8 cellular contexts compared by ENCODE assay signal in genomic region chr12:25384954-25385216, GRCh38.
DNase-seq lines count a peak whose midpoint lies in the region; ATAC-seq and TF ChIP-seq lines count a peak whose summit lies in the region.

No MANE protein-coding gene starts in this region.

- H3K23me2 ChIP-seq in H9 (ENCODE audit: insufficient read length, low read depth, low read length, poor library complexity, severe bottlenecking): peaks cover 17% of the 10 kb centered on the region

- no peaks in the 10 kb centered on the region; the same call in 1 of the 2 replicates for H3K27me3 ChIP-seq in H9 (ENCODE audit: insufficient read depth, low read length)
- H3K27me3 ChIP-seq in foreskin keratinocyte: no peaks in the 10 kb centered on the region
- H3K27me3 ChIP-seq in gastrocnemius medialis: no peaks in the 10 kb centered on the region

- H3K27me3 Mint-ChIP-seq in H9 (ENCODE audit: low read depth): peaks cover 29% of the 10 kb centered on the region
- no peaks in the 10 kb centered on the region for H3K27me3 Mint-ChIP-seq in T-helper 17 cell

- H3K4me2 ChIP-seq in H9 (ENCODE audit: insufficient read depth, insufficient read length, low read length): peak overlapping the region; percentile 85

- no peak overlapping the region for H2BK15ac ChIP-seq in H9 (ENCODE audit: low read depth, low read length)

- peak overlapping the region; percentile 91 for H4K5ac ChIP-seq in H9 (ENCODE audit: insufficient read length, low read depth, low read length)

- peak overlapping the region; percentile 99 for H3K14ac ChIP-seq in H9 (ENCODE audit: insufficient read depth, low read length)

- H2BK20ac ChIP-seq in H9 (ENCODE audit: low read depth, low read length, poor library complexity, severe bottlenecking): no peak overlapping the region

- H3K79me1 ChIP-seq in H9 (ENCODE audit: insufficient read depth, low read depth, low read length, poor library complexity, severe bottlenecking): no peaks in the 10 kb centered on the region

- ATAC-seq in T-helper 17 cell (no peak), foreskin keratinocyte (no peak), gastrocnemius medialis (no peak), HG03095 (IDR thresholded peaks at IDR 0.05; ENCODE audit: unreplicated experiment) (no peak), HG03025 (IDR thresholded peaks at IDR 0.05; ENCODE audit: low FRiP score, unreplicated experiment) (no peak)

- H3K4me3 Mint-ChIP-seq in H9 (peak overlapping the region; percentile 85 to 98), T-helper 17 cell (peak overlapping the region; percentile 96)

- H3K79me2 ChIP-seq in H9 (ENCODE audit: insufficient read depth, low read length): no peaks in the 10 kb centered on the region

- H3K18ac ChIP-seq in H9 (ENCODE audit: insufficient read length, low read depth, low read length): peak overlapping the region; percentile 100

- H3K9ac ChIP-seq in H9 (ENCODE audit: extremely low read depth, insufficient read length, low read length): peak overlapping the region; percentile 92

- no peak overlapping the region for H2AFZ ChIP-seq in H9 (ENCODE audit: low read length)

- H4K8ac ChIP-seq in H9 (replicated peaks; ENCODE audit: insufficient read length, low read depth, low read length): no peak overlapping the region

- no peaks in the 10 kb centered on the region; a peak in 2 of 7 replicates for H3K36me3 Mint-ChIP-seq in H9 (ENCODE audit: insufficient read depth in 1 of 3, low read depth in 3 of 3)
- H3K36me3 Mint-ChIP-seq in T-helper 17 cell (ENCODE audit: low read depth): no peaks in the 10 kb centered on the region

- peak overlapping the region; percentile 43 for H2BK12ac ChIP-seq in H9 (ENCODE audit: insufficient read length, low read depth, low read length)

- H3K9me3 Mint-ChIP-seq in H9: no peaks in the 10 kb centered on the region; a peak in 2 of 5 replicates

- no peaks in the 10 kb centered on the region for H3K9me3 ChIP-seq in H9 (ENCODE audit: control insufficient read depth, low read depth, low read length)
- no peaks in the 10 kb centered on the region for H3K9me3 ChIP-seq in T-helper 17 cell (ENCODE audit: control insufficient read depth, low read length, poor library complexity, severe bottlenecking)
- no peaks in the 10 kb centered on the region for H3K9me3 ChIP-seq in gastrocnemius medialis

- no peak overlapping the region for H3K27ac ChIP-seq in H9 (ENCODE audit: insufficient read length, low read depth, low read length)
- peak overlapping the region; percentile 94 for H3K27ac ChIP-seq in foreskin keratinocyte
- peak overlapping the region; percentile 91 to 98 (median 96) for H3K27ac ChIP-seq in gastrocnemius medialis

- TF ChIP-seq CTCF in H9 (conservative IDR thresholded peaks at IDR 0.05) (no peak), foreskin keratinocyte (conservative IDR thresholded peaks at IDR 0.05) (no peak), gastrocnemius medialis (IDR thresholded peaks at IDR 0.05 in 4 of 5, conservative IDR thresholded peaks at IDR 0.05 in 1 of 5) (no peak)

- no peak overlapping the region for H3T11ph ChIP-seq in H9 (ENCODE audit: low read length)

- TF ChIP-seq POLR2A in gastrocnemius medialis (IDR thresholded peaks at IDR 0.05): no peak

- H3K4me1 ChIP-seq in H9 (ENCODE audit: insufficient read depth, low read length) (peaks cover 4% of the 10 kb centered on the region; the same call in 1 of the 2 replicates), foreskin keratinocyte (no peaks in the 10 kb centered on the region), gastrocnemius medialis (peaks cover 0 to 6% of the 10 kb centered on the region in 2 donors)

- no peak overlapping the region for H3K56ac ChIP-seq in H9 (ENCODE audit: insufficient read length, low read depth, low read length)

- H2AK5ac ChIP-seq in H9 (ENCODE audit: insufficient read length, low read length): no peak overlapping the region

- no CpG with 5 or more reads among the region's 9 CpGs for WGBS in H9 (ENCODE audit: extremely low coverage, insufficient read length, low lambda C conversion rate)

- H3K36me3 ChIP-seq in gastrocnemius medialis: no peaks in the 10 kb centered on the region

- no peaks in the 10 kb centered on the region for H4K20me1 ChIP-seq in H9 (ENCODE audit: control insufficient read depth, insufficient read depth, insufficient read length)

- H3K27ac Mint-ChIP-seq in H9 (peak overlapping the region; percentile 99; a peak in 5 of 7 replicates), T-helper 17 cell (peak overlapping the region; percentile 100)

- H2BK5ac ChIP-seq in H9 (ENCODE audit: insufficient read length, low read length): no peak overlapping the region

- in situ Hi-C loops in gastrocnemius medialis (cut with MboI; ENCODE audit: low sequenced_read_pairs in 4 of 4): no loop called here

- intact Hi-C loops in gastrocnemius medialis (cut with DNase I; ENCODE audit: low total_unique reads): no loop called here

- H3K4ac ChIP-seq in H9 (ENCODE audit: low read depth, low read length): no peak overlapping the region

- peak overlapping the region; percentile 69 to 90 (median 82) for H3K4me3 ChIP-seq in gastrocnemius medialis

- H3K23ac ChIP-seq in H9 (ENCODE audit: insufficient read length, low read depth, low read length): no peak overlapping the region

- H4K91ac ChIP-seq in H9 (ENCODE audit: insufficient read length, low read depth, low read length): no peak overlapping the region

- H2BK120ac ChIP-seq in H9 (ENCODE audit: low read depth, low read length, poor library complexity, severe bottlenecking): no peak overlapping the region

- H3K4me1 Mint-ChIP-seq in H9 (peaks cover 15 to 18% of the 10 kb centered on the region in 2 experiments), T-helper 17 cell (peaks cover 53% of the 10 kb centered on the region)

- DNase-seq in H9 (no peak), T-helper 17 cell (no peak), foreskin keratinocyte (no peak), gastrocnemius medialis (no peak), putamen (ENCODE audit: low spot score) (no peak), NOMO-1 treated with DMSO at 0.1 percent for 48 hours (lab: John Stamatoyannopoulos, UW; ENCODE audit: unreplicated experiment) (no peak)
